Comparison of ENCODE assay signal across 21 cellular contexts in the genomic region with DNA sequence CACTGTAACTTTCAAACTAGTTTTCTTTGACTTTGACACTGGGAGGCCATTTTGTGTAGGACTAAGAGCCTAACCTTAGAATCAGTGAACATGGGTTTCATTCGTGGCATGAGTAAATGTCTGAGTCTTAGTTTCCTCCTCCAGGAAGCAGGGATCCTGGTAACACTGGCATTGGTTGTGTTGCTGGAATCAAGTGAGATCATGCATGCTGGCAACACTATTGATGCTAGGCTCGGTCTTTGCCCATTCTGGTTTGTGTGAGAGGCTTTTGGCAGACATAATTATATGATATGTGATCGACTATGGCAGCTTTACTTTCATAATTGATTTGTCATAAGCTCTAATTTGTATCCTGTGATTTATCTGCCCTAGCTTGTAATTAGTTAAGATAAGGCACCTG. TPM values are rescaled to one million over a fixed set of nuclear protein-coding genes. Genes with fewer than 3 reads are reported as not detected.
A peak's percentile ranks its signal among the peaks of the same experiment; 100 is the strongest.
DNase-seq lines count a peak whose midpoint lies in the region; ATAC-seq, FAIRE-seq and TF ChIP-seq lines count a peak whose summit lies in the region.
"Had no signal": no experiment of that assay in that cellular context is flagged by ENCODE, and none has a peak within 500 bp of the region (broad histone marks: within the 10 kb centered on the region; RNA-seq: fewer than 3 reads in every experiment).

No MANE protein-coding gene starts in this region.

- H3K4me3 ChIP-seq in keratinocyte (ENCODE audit: control insufficient read depth in 2 of 3, extremely low read depth in 1 of 3, insufficient read depth in 2 of 3, low read depth in 1 of 3, low read length in 3 of 3), result no peak overlapping the region
- no peak overlapping the region for H3K4me3 ChIP-seq in BE2C (ENCODE audit: low read depth, low read length)
- H3K4me3 ChIP-seq in gastroesophageal sphincter, result no peak overlapping the region
- H3K4me3 ChIP-seq: prostate gland, spleen, testis had no signal

- peak overlapping the region; percentile 56 for H3K4me2 ChIP-seq in keratinocyte (ENCODE audit: control insufficient read depth, extremely low read depth, insufficient read depth, low read depth, low read length)

- DNase-seq in DMS79 (lab: John Stamatoyannopoulos, UW) (peak; percentile 78), NCI-H1092 treated with DMSO at 0.1 percent for 48 hours (lab: John Stamatoyannopoulos, UW) (peak; percentile 90), NCI-H748 (lab: John Stamatoyannopoulos, UW; ENCODE audit: unreplicated experiment) (peak; percentile 95), keratinocyte (ENCODE audit: low read depth, low spot score) (no peak), H4 (ENCODE audit: low spot score) (no peak), D721Med (ENCODE audit: insufficient read length, low spot score) (no peak), BE2C (no peak)
- DNase-seq: activated CD4-positive, CD25-positive, alpha-beta regulatory T cell; activated CD8-positive, alpha-beta memory T cell treated with anti-CD3 and anti-CD28 coated beads for 24 hours; Caco-2; dermis blood vessel endothelial cell; erythroblast; NCI-H1694 treated with DMSO at 0.1 percent for 48 hours; NK-92 treated with Interleukin-12 subunit alpha and Interleukin-12 subunit beta, amount 100 ng/mL, for 24 hours; spleen; T-helper 17 cell; testis had no signal

- H3K9me3 ChIP-seq in keratinocyte (ENCODE audit: control insufficient read depth, low read depth, low read length) (no peaks in the 10 kb centered on the region), BE2C (no peaks in the 10 kb centered on the region), gastroesophageal sphincter (no peaks in the 10 kb centered on the region)
- H3K9me3 ChIP-seq: Caco-2, prostate gland, spleen, testis had no signal

- TF ChIP-seq CTCF in keratinocyte (optimal IDR thresholded peaks at IDR 0.05 in 1 of 3, IDR thresholded peaks at IDR 0.05 in 1 of 3, conservative IDR thresholded peaks at IDR 0.05 in 1 of 3; ENCODE audit: extremely low read depth in 1 of 3, insufficient read depth in 2 of 3, low read length in 3 of 3), result no peak
- no peak for TF ChIP-seq CTCF in D721Med (IDR thresholded peaks at IDR 0.05; ENCODE audit: insufficient read depth, missing control alignments)
- TF ChIP-seq CTCF in BE2C (IDR thresholded peaks at IDR 0.05; ENCODE audit: low read depth, low read length), result no peak
- TF ChIP-seq CTCF in gastroesophageal sphincter (IDR thresholded peaks at IDR 0.05), result no peak

- no peak for ATAC-seq in gastroesophageal sphincter
- ATAC-seq: natural killer cell treated with Interleukin-12 subunit alpha and Interleukin-12 subunit beta and Interleukin-15 and Interleukin-18, amount 100 ng/mL, for 72 hours; T-helper 17 cell had no signal

- H3K9me1 ChIP-seq in keratinocyte (ENCODE audit: control insufficient read depth, extremely low read depth, insufficient read depth, low read length), result no peaks in the 10 kb centered on the region

- 84 to 97% methylated on average over 3 of the region's 3 CpGs for WGBS in gastroesophageal sphincter (ENCODE audit: low coverage in 1 of 2), 2 donors

- H3K36me3 ChIP-seq in keratinocyte (ENCODE audit: control insufficient read depth in 2 of 2, extremely low read depth in 1 of 2, insufficient read depth in 2 of 2, low read length in 2 of 2), result no peaks in the 10 kb centered on the region
- H3K36me3 ChIP-seq in BE2C, result no peaks in the 10 kb centered on the region
- H3K36me3 ChIP-seq in gastroesophageal sphincter, result no peaks in the 10 kb centered on the region
- H3K36me3 ChIP-seq: prostate gland, spleen had no signal

- H4K20me1 ChIP-seq in keratinocyte (ENCODE audit: control insufficient read depth, extremely low read depth, insufficient read depth, low read length), result no peaks in the 10 kb centered on the region

- no peak overlapping the region for H3K9ac ChIP-seq in keratinocyte (ENCODE audit: control insufficient read depth, extremely low read depth, insufficient read depth, low read length)

- H3K4me1 ChIP-seq in keratinocyte (ENCODE audit: control insufficient read depth, extremely low read depth, insufficient read depth, low read length) (peaks cover 5% of the 10 kb centered on the region), BE2C (no peaks in the 10 kb centered on the region), gastroesophageal sphincter (no peaks in the 10 kb centered on the region)
- H3K4me1 ChIP-seq: Caco-2, prostate gland, spleen, testis had no signal

- no peak for TF ChIP-seq EP300 in gastroesophageal sphincter (IDR thresholded peaks at IDR 0.05)

- no peak overlapping the region for H3K27ac ChIP-seq in keratinocyte (ENCODE audit: control insufficient read depth, insufficient read depth, low read length)
- H3K27ac ChIP-seq in gastroesophageal sphincter, result no peak overlapping the region
- H3K27ac ChIP-seq: prostate gland, spleen, testis had no signal

- no peak for TF ChIP-seq POLR2A in gastroesophageal sphincter (IDR thresholded peaks at IDR 0.05)

- dilution Hi-C loops in keratinocyte (cut with MboI; ENCODE audit: extremely low pct_ligation_motif_present, low sequenced_read_pairs), result no loop called here

- FAIRE-seq in keratinocyte (lab: Jason Lieb, UNC) (peak; percentile 59), D721Med (lab: Jason Lieb, UNC) (no peak)

- H3K27me3 ChIP-seq in keratinocyte (ENCODE audit: control insufficient read depth, extremely low read depth, insufficient read depth, low read length) (no peaks in the 10 kb centered on the region), BE2C (no peaks in the 10 kb centered on the region), gastroesophageal sphincter (no peaks in the 10 kb centered on the region)
- H3K27me3 ChIP-seq: spleen, testis had no signal

- no peaks in the 10 kb centered on the region for H3K79me2 ChIP-seq in keratinocyte (ENCODE audit: control insufficient read depth, insufficient read depth, low read length)

- peak overlapping the region; percentile 95 for H2AFZ ChIP-seq in keratinocyte (ENCODE audit: control insufficient read depth, low read length)

RNA-seq across cellular contexts. Expression of a gene that starts 12.4 kb away (rescaled TPM):
- polyA plus RNA-seq in keratinocyte, result 3.0 to 4.3 TPM (median 3.1 TPM) in 3 replicates
- 0.45 TPM for polyA plus RNA-seq in keratinocyte (2011; ENCODE audit: low read depth)
- 2.6 and 5.5 TPM in 2 replicates for polyA plus RNA-seq in keratinocyte (2011; cell fraction: cytosol; rRNA removed)
- 2.1 and 3.5 TPM in 2 replicates for polyA plus RNA-seq in keratinocyte (2011; cell fraction: nucleus; rRNA removed)
- 1.7 and 7.5 TPM in 2 replicates for polyA plus RNA-seq in keratinocyte (2012; ENCODE audit: low replicate concordance)
- polyA minus RNA-seq in keratinocyte, result 1.1 to 1.7 TPM in 2 of 3 replicates, not detected in the other
- polyA minus RNA-seq in keratinocyte (2011; cell fraction: cytosol; rRNA and poly(A)+ RNA removed), result not detected
- polyA minus RNA-seq in keratinocyte (2011; cell fraction: nucleus; rRNA and poly(A)+ RNA removed), result 1.2 and 2.7 TPM in 2 replicates
- 3.3 TPM in 2 replicates for total RNA-seq in H4 (2014; rRNA removed; shearing (Covaris generic))
- not detected for polyA plus RNA-seq in BE2C (2012; ENCODE audit: insufficient read depth, insufficient read length, low read depth)
- total RNA-seq in gastroesophageal sphincter, result under 1 TPM in 1 of 4 donors, not detected in 3; 0.58 TPM
- total RNA-seq: activated T-helper 1 cell treated with anti-CD3 and anti-CD28 coated beads, Interleukin-12 subunit alpha, Interleukin-12 subunit beta, Interleukin-2, Interleukin-4 antibody, amounts not matched to agents 30 ng/mL and 10 ng/mL and 1 ng/mL, durations not matched to agents 14 hours and 24 hours and 36 hours; natural killer cell treated with Interleukin-12 subunit alpha and Interleukin-12 subunit beta and Interleukin-15 and Interleukin-18, amount 100 ng/mL, for 72 hours; T-helper 17 cell had no signal

Comparison
In these comparisons a context has a peak if more than half of its experiments do, and no peak if none do; other contexts are left out.
1. DNase-seq: peak in DMS79 (single experiment), NCI-H1092 treated with DMSO at 0.1 percent for 48 hours (single experiment) and NCI-H748 (single experiment); none in keratinocyte (single experiment), H4 (single experiment), D721Med (single experiment) and BE2C (single experiment).